ENCODE assay signal across 10 cellular contexts in the genomic region with DNA sequence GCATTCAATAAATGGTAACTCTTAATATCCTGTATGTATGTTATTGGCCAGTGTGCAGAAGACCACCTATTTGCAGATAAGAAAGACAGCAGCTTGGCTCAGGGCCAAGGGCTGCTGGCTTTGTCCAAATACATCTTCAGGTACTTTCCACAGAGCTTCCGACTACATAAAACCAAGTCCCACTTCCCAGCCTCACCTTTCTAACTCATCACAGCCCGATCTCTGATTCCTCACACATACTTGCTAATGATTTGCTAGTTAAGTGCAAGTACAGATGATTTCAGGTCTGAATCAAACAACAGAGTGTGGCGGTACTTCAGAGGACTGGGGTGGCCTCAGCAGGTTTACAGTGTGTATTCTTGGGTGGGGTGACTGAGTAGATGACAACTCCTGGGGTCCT.
DNase-seq lines count a peak whose midpoint lies in the region; ATAC-seq and TF ChIP-seq lines count a peak whose summit lies in the region.
"Had no signal": no experiment of that assay in that cellular context is flagged by ENCODE, and none has a peak within 500 bp of the region (broad histone marks: within the 10 kb centered on the region; RNA-seq: fewer than 3 reads in every experiment).

No MANE protein-coding gene starts in this region.

- H3K79me1 ChIP-seq in mesenchymal stem cell (replicated peaks; ENCODE audit: low read length, poor library complexity, severe bottlenecking) = peaks cover 3% of the 10 kb centered on the region

- no peak overlapping the region for H3K23ac ChIP-seq in mesenchymal stem cell (ENCODE audit: low read length in 2 of 2)

- H3K4me1 ChIP-seq in GM23248 (ENCODE audit: insufficient read depth) = peaks cover 38% of the 10 kb centered on the region
- H3K4me1 ChIP-seq in ascending aorta = peaks cover 5 to 35% of the 10 kb centered on the region in 2 donors
- peaks cover 8% of the 10 kb centered on the region for H3K4me1 ChIP-seq in mesenchymal stem cell (ENCODE audit: control insufficient read depth, insufficient read depth, low read depth, low read length)
- H3K4me1 ChIP-seq: BLaER1 had no signal

- H3K9me2 ChIP-seq in GM23248 (ENCODE audit: insufficient read depth) = no peaks in the 10 kb centered on the region

- H2AK5ac ChIP-seq in mesenchymal stem cell (ENCODE audit: low read length, severe bottlenecking) = peak overlapping the region; percentile 33

- H3K27ac ChIP-seq in GM23248 (no peak overlapping the region), ascending aorta (peak overlapping the region; percentile 63 to 78), mesenchymal stem cell (ENCODE audit: low read length, poor library complexity, severe bottlenecking) (peak overlapping the region; percentile 21)
- H3K27ac ChIP-seq: BLaER1 had no signal

- peak overlapping the region; percentile 1 to 12 for H3K18ac ChIP-seq in mesenchymal stem cell (ENCODE audit: low read depth in 1 of 2, low read length in 2 of 2)

- H3K27me3 ChIP-seq in GM23248 (replicated peaks; ENCODE audit: insufficient read depth) (no peaks in the 10 kb centered on the region), ascending aorta (no peaks in the 10 kb centered on the region), mesenchymal stem cell (ENCODE audit: control insufficient read depth in 1 of 2, insufficient read depth in 1 of 2, low read length in 2 of 2) (no peaks in the 10 kb centered on the region)
- H3K27me3 ChIP-seq: BLaER1 had no signal

- H3K9me3 Mint-ChIP-seq in T-cell = no peaks in the 10 kb centered on the region

- DNase-seq in AG20443 (ENCODE audit: low spot score) (peak; percentile 1), GM23248 (no peak), ascending aorta (ENCODE audit: low spot score in 2 of 2) (no peak), mesenchymal stem cell (no peak), T-cell (no peak)
- no peak for DNase-seq in stimulated activated CD4-positive, alpha-beta T cell treated with anti-CD3 and anti-CD28 coated beads, Interleukin-12 subunit alpha, Interleukin-12 subunit beta, amount 100 ng/mL, for 4 hours
- no peak for DNase-seq in activated CD8-positive, alpha-beta memory T cell treated with anti-CD3 and anti-CD28 coated beads for 24 hours

- H2BK5ac ChIP-seq in mesenchymal stem cell (ENCODE audit: low read depth, low read length, poor library complexity, severe bottlenecking) = no peak overlapping the region

- H3K4ac ChIP-seq in mesenchymal stem cell (ENCODE audit: low read depth in 1 of 2, low read length in 2 of 2) = peak overlapping the region; percentile 24 to 35

- H3K9ac ChIP-seq in GM23248 (no peak overlapping the region), mesenchymal stem cell (ENCODE audit: low read length) (peak overlapping the region; percentile 4)
- H3K9ac ChIP-seq: BLaER1 had no signal

- H2AFZ ChIP-seq in GM23248 (no peak overlapping the region), mesenchymal stem cell (ENCODE audit: low read depth, low read length) (no peak overlapping the region)

- no peak overlapping the region for H4K91ac ChIP-seq in mesenchymal stem cell (ENCODE audit: low read length)

- CTCF ChIA-PET in T-cell (lab: Charles Lee) = no interaction called here

- peak overlapping the region; percentile 33 for H4K8ac ChIP-seq in mesenchymal stem cell (ENCODE audit: low read length)

- no peak overlapping the region for H3K27ac Mint-ChIP-seq in T-cell

- peak overlapping the region; percentile 40 for H3K4me2 ChIP-seq in GM23248 (ENCODE audit: unreplicated experiment)
- H3K4me2 ChIP-seq in mesenchymal stem cell (ENCODE audit: low read length, poor library complexity, severe bottlenecking) = no peak overlapping the region
- H3K4me2 ChIP-seq: BLaER1 had no signal

- H3K36me3 ChIP-seq in GM23248 (ENCODE audit: low read depth) (no peaks in the 10 kb centered on the region), ascending aorta (peaks cover 0 to 7% of the 10 kb centered on the region in 2 donors), mesenchymal stem cell (ENCODE audit: control insufficient read depth in 1 of 2, insufficient read depth in 2 of 2, low read depth in 1 of 2, low read length in 2 of 2) (peaks cover 5 to 13% of the 10 kb centered on the region in 2 experiments)
- H3K36me3 ChIP-seq: BLaER1 had no signal

- in situ Hi-C loops in GM23248 (cut with MboI) = no loop called here

- H3K14ac ChIP-seq in mesenchymal stem cell (ENCODE audit: low read length in 2 of 2) = no peak overlapping the region

- H2BK120ac ChIP-seq in mesenchymal stem cell (ENCODE audit: low read depth, low read length) = no peak overlapping the region

- H3K4me3 ChIP-seq in GM23248 (peak overlapping the region; percentile 30; the same call in 1 of the 2 replicates), ascending aorta (no peak overlapping the region), mesenchymal stem cell (ENCODE audit: insufficient read depth in 1 of 2, low read depth in 1 of 2, low read length in 2 of 2) (peak overlapping the region in 1 of 2 experiments; percentile 13)
- H3K4me3 ChIP-seq: BLaER1 had no signal

- H3K27me3 Mint-ChIP-seq in T-cell = no peaks in the 10 kb centered on the region

- peaks cover 15% of the 10 kb centered on the region for H3F3A ChIP-seq in GM23248 (ENCODE audit: insufficient read depth)

- H3K36me3 Mint-ChIP-seq in T-cell = no peaks in the 10 kb centered on the region

- no peaks in the 10 kb centered on the region for H3K79me2 ChIP-seq in GM23248 (ENCODE audit: insufficient read depth)

- no peak overlapping the region for H2BK15ac ChIP-seq in mesenchymal stem cell (ENCODE audit: low read depth, poor library complexity, severe bottlenecking)

- ATAC-seq in T-cell (replicated peaks in 1 of 4) (no peak), HG03097 (IDR thresholded peaks at IDR 0.05; ENCODE audit: low FRiP score, unreplicated experiment) (no peak)

- POLR2A ChIA-PET in T-cell (lab: Charles Lee) = interaction anchor here in 1 of 2 donors (0.6 kb wide), 1 partner anchor 173 kb away, joined by 3 read pairs; no protein-coding TSS in a partner anchor

- TF ChIP-seq CTCF in ascending aorta (IDR thresholded peaks at IDR 0.05) = no peak

- H3K9me3 ChIP-seq in GM23248 (ENCODE audit: low read depth) (no peaks in the 10 kb centered on the region), ascending aorta (no peaks in the 10 kb centered on the region), mesenchymal stem cell (ENCODE audit: control insufficient read depth, low read length) (no peaks in the 10 kb centered on the region)
- H3K9me3 ChIP-seq: BLaER1 had no signal

- no peaks in the 10 kb centered on the region for H4K20me1 ChIP-seq in GM23248 (ENCODE audit: insufficient read depth)
- H4K20me1 ChIP-seq: BLaER1 had no signal

- no peaks in the 10 kb centered on the region for H3K4me1 Mint-ChIP-seq in T-cell

- 95 to 98% methylated on average over 3 of the region's 3 CpGs for WGBS in GM23248 (ENCODE audit: low coverage in 1 of 2, low lambda C conversion rate in 2 of 2, missing lambda C conversion rate in 2 of 2), 2 experiments
- WGBS in mesenchymal stem cell = 68% methylated on average over 2 of the region's 3 CpGs

- intact Hi-C loops in ascending aorta (cut with DNase I) = loop anchor here (2.0 kb wide), 1 partner anchor 25 kb away; no protein-coding TSS in a partner anchor

- no peak overlapping the region for H3K4me3 Mint-ChIP-seq in T-cell
- H3K4me3 Mint-ChIP-seq: neural crest cell had no signal

- H2BK12ac ChIP-seq in mesenchymal stem cell (ENCODE audit: low read length in 2 of 2) = peak overlapping the region; percentile 51 to 65
